ENCODE assay signal across 10 cellular contexts in the genomic region with DNA sequence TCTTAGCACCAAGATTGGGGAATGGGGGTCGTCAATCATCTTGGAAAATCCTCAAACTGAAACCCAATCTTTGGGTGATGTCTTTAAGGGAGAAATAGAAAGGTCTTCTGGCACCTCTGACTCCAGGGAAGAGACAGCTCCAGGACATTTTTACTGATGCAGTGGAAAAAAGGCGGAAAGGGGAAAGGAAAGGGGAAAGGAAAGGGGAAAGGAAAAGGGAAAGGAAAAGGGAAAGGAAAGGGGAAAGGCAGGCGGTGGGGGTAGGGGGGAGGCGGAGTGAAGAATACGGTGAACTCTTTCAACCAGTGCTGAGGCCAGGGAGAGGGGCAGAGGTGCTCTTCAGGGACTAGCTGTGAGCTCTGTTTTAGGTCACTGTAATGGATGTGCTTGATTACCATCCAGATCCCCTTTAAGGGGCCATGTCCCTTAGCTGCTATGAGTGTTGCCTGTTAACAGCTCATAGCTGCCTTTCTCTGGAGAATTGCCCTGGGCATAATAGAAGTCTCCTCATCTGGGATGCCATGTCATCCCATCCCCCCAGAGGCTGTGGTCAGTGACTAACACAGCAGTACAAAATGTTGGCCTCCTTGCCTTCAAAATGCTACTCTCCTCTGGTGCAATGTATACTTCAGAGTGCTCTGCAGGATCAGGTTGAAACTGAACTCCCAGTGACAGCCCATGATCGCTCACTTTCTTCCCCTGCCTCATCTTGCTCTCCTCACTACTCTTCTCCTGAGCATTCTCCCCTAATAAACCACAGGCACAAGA.
DNase-seq lines count a peak whose midpoint lies in the region; ATAC-seq and TF ChIP-seq lines count a peak whose summit lies in the region.
"Had no signal": no experiment of that assay in that cellular context is flagged by ENCODE, and none has a peak within 500 bp of the region (broad histone marks: within the 10 kb centered on the region; RNA-seq: fewer than 3 reads in every experiment).

No MANE protein-coding gene starts in this region.

- ATAC-seq in sciatic nerve (no peak), GM21367 (IDR thresholded peaks at IDR 0.05; ENCODE audit: unreplicated experiment) (no peak)

- H3K27ac ChIP-seq in OCI-LY7 (ENCODE audit: low read depth, low read length, poor library complexity, severe bottlenecking), result no peak overlapping the region

- DNase-seq in AG20443 (ENCODE audit: low spot score) (peak; percentile 60), HS-5 (ENCODE audit: low read depth) (peak; percentile 48), amniotic epithelial cell (ENCODE audit: low read depth) (peak; percentile 83), kidney epithelial cell (ENCODE audit: low read depth) (peak; percentile 75), OCI-LY7 (ENCODE audit: low spot score) (no peak), sciatic nerve (ENCODE audit: low spot score) (no peak), NCI-H1930 (lab: John Stamatoyannopoulos, UW) (no peak)
- DNase-seq: activated gamma-delta T cell, SHP77 had no signal

- H3K36me3 ChIP-seq in kidney epithelial cell (ENCODE audit: control insufficient read depth, insufficient read depth, low read length) (no peaks in the 10 kb centered on the region), OCI-LY7 (ENCODE audit: insufficient read depth, low read length) (no peaks in the 10 kb centered on the region)

- TF ChIP-seq CTCF in kidney epithelial cell (IDR thresholded peaks at IDR 0.05; ENCODE audit: insufficient read depth, low read length, poor library complexity, severe bottlenecking), result no peak
- no peak for TF ChIP-seq CTCF in OCI-LY7 (conservative IDR thresholded peaks at IDR 0.05; ENCODE audit: low read length)

- H3K79me2 ChIP-seq in OCI-LY7 (ENCODE audit: insufficient read depth, low read depth, low read length), result no peaks in the 10 kb centered on the region

- no peaks in the 10 kb centered on the region for H3K9me2 ChIP-seq in OCI-LY7 (ENCODE audit: insufficient read depth, low read length)

- H2AFZ ChIP-seq in OCI-LY7 (ENCODE audit: low read length), result no peak overlapping the region

- BruUV-seq in OCI-LY7 (replicated peaks; lab: Mats Ljungman, UMichigan), result no TSS peak

- H3K4me2 ChIP-seq in OCI-LY7 (ENCODE audit: low read length), result no peak overlapping the region

- CTCF ChIA-PET in OCI-LY7 (lab: Charles Lee; ENCODE audit: unreplicated experiment), result no interaction called here

- intact Hi-C loops in OCI-LY7 (cut with micrococcal nuclease; ENCODE audit: unreplicated experiment), result no loop called here
- intact Hi-C loops in sciatic nerve (cut with DNase I), result no loop called here

- H3K9me3 ChIP-seq in OCI-LY7 (ENCODE audit: low read length), result no peaks in the 10 kb centered on the region

- no peaks in the 10 kb centered on the region for H3K27me3 ChIP-seq in kidney epithelial cell (ENCODE audit: control insufficient read depth, insufficient read depth, low read length)

- POLR2A ChIA-PET in OCI-LY7 (lab: Charles Lee), result no interaction called here

- H4K20me1 ChIP-seq in OCI-LY7 (ENCODE audit: insufficient read depth, low read length), result no peaks in the 10 kb centered on the region

- no peak overlapping the region for H3K4me3 ChIP-seq in kidney epithelial cell (ENCODE audit: low read depth, low read length)
- H3K4me3 ChIP-seq in OCI-LY7 (ENCODE audit: low read depth, low read length, poor library complexity, severe bottlenecking), result no peak overlapping the region

- no peaks in the 10 kb centered on the region for H3K4me1 ChIP-seq in OCI-LY7 (ENCODE audit: insufficient read depth, low read length, poor library complexity, severe bottlenecking)

Comparison
In these comparisons a context has a peak if more than half of its experiments do, and no peak if none do; other contexts are left out.
1. DNase-seq: peak in AG20443 (single experiment), HS-5 (single experiment), amniotic epithelial cell (single experiment) and kidney epithelial cell (single experiment); none in OCI-LY7 (single experiment), sciatic nerve (single experiment) and NCI-H1930 (0 of 2).